Comparison of ENCODE assay signal across 18 cellular contexts in the genomic region with DNA sequence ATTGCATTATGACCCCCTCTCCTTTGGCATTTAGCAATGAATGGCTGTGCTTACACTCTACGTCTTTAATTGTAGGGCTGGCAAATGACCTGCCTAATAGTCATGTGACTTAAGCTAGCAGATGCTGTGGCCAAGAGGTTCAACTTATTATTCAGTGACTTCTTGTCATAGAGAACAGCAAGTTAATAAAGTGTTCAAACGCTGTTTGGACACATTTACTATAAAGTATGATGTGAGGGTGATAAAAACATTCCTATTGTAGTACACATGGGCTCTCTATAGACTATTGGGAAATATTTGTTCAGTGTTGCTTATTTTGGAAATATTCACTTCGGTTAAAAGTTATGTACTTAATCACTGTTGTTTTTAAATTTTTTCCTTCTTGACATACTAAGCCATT.
DNase-seq lines count a peak whose midpoint lies in the region; ATAC-seq and TF ChIP-seq lines count a peak whose summit lies in the region.
"Had no signal": no experiment of that assay in that cellular context is flagged by ENCODE, and none has a peak within 500 bp of the region (broad histone marks: within the 10 kb centered on the region; RNA-seq: fewer than 3 reads in every experiment).

No MANE protein-coding gene starts in this region.

- TF ChIP-seq CTCF in left ventricle myocardium inferior (IDR thresholded peaks at IDR 0.05; ENCODE audit: borderline replicate concordance) (no peak), cardiac fibroblast (IDR thresholded peaks at IDR 0.05; ENCODE audit: low read depth, low read length) (no peak), foreskin fibroblast (IDR thresholded peaks at IDR 0.05; ENCODE audit: low read depth, low read length) (no peak)

- 5 to 6% methylated on average over 3 of the region's 3 CpGs for WGBS in aorta, 2 donors

- H3K4me3 ChIP-seq in left ventricle myocardium inferior (no peak overlapping the region), cardiac fibroblast (replicated peaks in 1 of 2; ENCODE audit: low read depth in 2 of 2, low read length in 2 of 2) (no peak overlapping the region), foreskin fibroblast (ENCODE audit: low read depth in 1 of 2, low read length in 2 of 2) (no peak overlapping the region), aorta (ENCODE audit: low read length in 2 of 2) (no peak overlapping the region)
- H3K4me3 ChIP-seq: GM23338 had no signal

- no peaks in the 10 kb centered on the region for H3K36me3 ChIP-seq in left ventricle myocardium inferior
- H3K36me3 ChIP-seq in aorta (ENCODE audit: control insufficient read depth in 1 of 2, insufficient read depth in 2 of 2, low read length in 1 of 2): no peaks in the 10 kb centered on the region

- intact Hi-C loops in Right ventricle myocardium superior (cut with DNase I): no loop called here
- intact Hi-C loops in left ventricle myocardium inferior (cut with micrococcal nuclease): no loop called here
- intact Hi-C loops in aorta (cut with DNase I): no loop called here

- DNase-seq in Right ventricle myocardium superior (no peak), left ventricle myocardium inferior (no peak), cardiac fibroblast (ENCODE audit: low read depth in 2 of 2) (peak; percentile 31 to 71), foreskin fibroblast (peak; percentile 5 to 31), aorta (no peak)
- no peak for DNase-seq in effector CD8-positive, alpha-beta T cell (lab: John Stamatoyannopoulos, UW)
- no peak for DNase-seq in activated CD4-positive, alpha-beta T cell treated with anti-CD3 and anti-CD28 coated beads for 48 hours
- DNase-seq: AML-193, Caco-2, Karpas-422, NCI-H1105 treated with DMSO at 0.1 percent for 48 hours, NCI-H187, NCI-H226, NCI-H526 treated with DMSO at 0.1 percent for 48 hours, OCI-M1 had no signal

- H3K27ac ChIP-seq in left ventricle myocardium inferior (replicated peaks): no peak overlapping the region
- no peak overlapping the region for H3K27ac ChIP-seq in aorta (ENCODE audit: low read depth in 1 of 2, low read length in 2 of 2)

- H3K4me1 ChIP-seq in left ventricle myocardium inferior (no peaks in the 10 kb centered on the region), aorta (ENCODE audit: control insufficient read depth in 1 of 2, insufficient read depth in 2 of 2, low read length in 2 of 2) (no peaks in the 10 kb centered on the region)
- H3K4me1 ChIP-seq: Caco-2 had no signal

- ATAC-seq in Right ventricle myocardium superior (ENCODE audit: poor library complexity): peak; percentile 18
- ATAC-seq in aorta (ENCODE audit: low FRiP score): peak; percentile 85
- no peak for ATAC-seq in GM19467 (IDR thresholded peaks at IDR 0.05; ENCODE audit: unreplicated experiment)
- ATAC-seq: GM23338, HepG2 had no signal

- H3K27me3 ChIP-seq in left ventricle myocardium inferior (ENCODE audit: low read depth) (no peaks in the 10 kb centered on the region), aorta (ENCODE audit: control insufficient read depth in 1 of 2, insufficient read depth in 2 of 2, low read length in 1 of 2) (no peaks in the 10 kb centered on the region)

- H3K9me3 ChIP-seq in left ventricle myocardium inferior (replicated peaks) (peaks cover 14% of the 10 kb centered on the region), aorta (ENCODE audit: control insufficient read depth, low read length) (no peaks in the 10 kb centered on the region)
- H3K9me3 ChIP-seq: Caco-2 had no signal

Comparison
In these comparisons a context has a peak if more than half of its experiments do, and no peak if none do; other contexts are left out.
1. DNase-seq: peak in cardiac fibroblast (2 of 2) and foreskin fibroblast (2 of 2); none in Right ventricle myocardium superior (single experiment), left ventricle myocardium inferior (single experiment), aorta (0 of 2), effector CD8-positive, alpha-beta T cell (single experiment) and activated CD4-positive, alpha-beta T cell treated with anti-CD3 and anti-CD28 coated beads for 48 hours (single experiment).